1 cellular context compared by ENCODE assay signal in the genomic region with DNA sequence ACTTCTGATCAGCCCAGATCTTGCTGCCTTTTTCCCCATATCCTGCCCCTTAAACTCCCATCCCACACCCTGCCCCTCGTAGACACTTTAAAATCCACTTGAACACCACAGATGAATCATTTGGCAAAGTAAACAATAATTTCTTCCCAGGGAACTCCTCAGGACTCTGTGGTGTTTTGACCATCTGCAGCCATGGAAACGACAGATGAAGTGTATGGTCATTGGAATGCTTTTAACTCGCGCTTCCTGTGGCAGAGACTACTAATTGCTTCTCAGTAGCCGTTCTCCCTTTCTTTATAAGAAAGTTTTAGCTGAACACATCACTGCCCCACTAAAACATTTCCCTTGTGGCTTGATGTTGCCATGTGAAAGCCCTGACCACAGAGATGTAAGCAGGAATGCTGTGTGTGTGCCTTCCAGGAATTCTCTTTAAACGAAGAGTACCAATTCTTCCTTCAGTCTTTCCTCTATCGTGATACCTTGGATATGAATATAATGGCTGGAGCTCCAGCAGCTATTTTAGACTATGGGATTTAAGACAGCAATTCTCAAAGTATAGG.
TF ChIP-seq lines count a peak whose summit lies in the region.

No MANE protein-coding gene starts in this region.

TF ChIP-seq in WTC11, 78 proteins besides CTCF, POLR2A, EP300 and RAD21 (continued from another document):
- no peak for TF ChIP-seq FOXK1 (CRISPR knock-in tag; IDR thresholded peaks at IDR 0.05)
- TF ChIP-seq GTF2I (CRISPR knock-in tag; conservative IDR thresholded peaks at IDR 0.05) = no peak
- TF ChIP-seq NFYB (CRISPR knock-in tag; conservative IDR thresholded peaks at IDR 0.05; ENCODE audit: low read depth) = no peak
- TF ChIP-seq, protein P1, sequence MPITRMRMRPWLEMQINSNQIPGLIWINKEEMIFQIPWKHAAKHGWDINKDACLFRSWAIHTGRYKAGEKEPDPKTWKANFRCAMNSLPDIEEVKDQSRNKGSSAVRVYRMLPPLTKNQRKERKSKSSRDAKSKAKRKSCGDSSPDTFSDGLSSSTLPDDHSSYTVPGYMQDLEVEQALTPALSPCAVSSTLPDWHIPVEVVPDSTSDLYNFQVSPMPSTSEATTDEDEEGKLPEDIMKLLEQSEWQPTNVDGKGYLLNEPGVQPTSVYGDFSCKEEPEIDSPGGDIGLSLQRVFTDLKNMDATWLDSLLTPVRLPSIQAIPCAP (CRISPR knock-in tag; IDR thresholded peaks at IDR 0.05) = no peak
